11 cellular contexts compared by ENCODE assay signal in the genomic region with DNA sequence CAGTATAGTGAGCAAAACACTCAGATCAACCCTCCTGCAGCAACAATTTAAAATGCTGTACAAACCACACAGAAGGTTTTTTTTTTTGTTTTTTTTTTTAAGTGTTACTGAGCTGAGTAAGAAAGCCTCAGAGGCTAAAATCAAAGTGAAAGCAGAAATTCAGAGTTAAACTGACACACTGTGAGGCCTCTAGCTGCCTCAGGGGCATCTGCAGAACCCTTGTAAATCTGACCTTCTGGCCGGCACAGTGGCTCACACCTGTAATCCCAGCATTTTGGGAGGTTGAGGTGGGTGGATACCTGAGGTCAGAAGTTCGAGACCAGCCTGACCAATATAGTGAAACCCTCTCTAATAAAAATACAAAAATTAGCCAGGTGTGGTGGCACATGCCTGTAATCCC. TPM values are rescaled to one million over a fixed set of nuclear protein-coding genes. Genes with fewer than 3 reads are reported as not detected.
DNase-seq lines count a peak whose midpoint lies in the region; ATAC-seq lines count a peak whose summit lies in the region.
"Had no signal": no experiment of that assay in that cellular context is flagged by ENCODE, and none has a peak within 500 bp of the region (broad histone marks: within the 10 kb centered on the region; RNA-seq: fewer than 3 reads in every experiment).

No MANE protein-coding gene starts in this region.

- no peak overlapping the region for H3K18ac ChIP-seq in mesenchymal stem cell (ENCODE audit: low read depth in 1 of 2, low read length in 2 of 2)

- peaks cover 1% of the 10 kb centered on the region for H3K4me1 ChIP-seq in mesenchymal stem cell (ENCODE audit: control insufficient read depth, insufficient read depth, low read depth, low read length)

- no peak overlapping the region for H3K4ac ChIP-seq in mesenchymal stem cell (ENCODE audit: low read depth in 1 of 2, low read length in 2 of 2)

- H4K91ac ChIP-seq in mesenchymal stem cell (ENCODE audit: low read length) = no peak overlapping the region

- H3K27ac ChIP-seq in mesenchymal stem cell (ENCODE audit: low read length, poor library complexity, severe bottlenecking) = no peak overlapping the region

- H2AFZ ChIP-seq in mesenchymal stem cell (ENCODE audit: low read depth, low read length) = no peak overlapping the region

- ATAC-seq in GM21447 (IDR thresholded peaks at IDR 0.05; ENCODE audit: unreplicated experiment) (peak; percentile 62), HG03565 (IDR thresholded peaks at IDR 0.05; ENCODE audit: unreplicated experiment) (peak; percentile 79), GM21737 (IDR thresholded peaks at IDR 0.05; ENCODE audit: unreplicated experiment) (no peak)

- no peaks in the 10 kb centered on the region for H3K79me1 ChIP-seq in mesenchymal stem cell (replicated peaks; ENCODE audit: low read length, poor library complexity, severe bottlenecking)

- no peak overlapping the region for H4K8ac ChIP-seq in mesenchymal stem cell (ENCODE audit: low read length)

- 67% methylated on average over 1 of the region's 2 CpGs for WGBS in mesenchymal stem cell

- H2BK5ac ChIP-seq in mesenchymal stem cell (ENCODE audit: low read depth, low read length, poor library complexity, severe bottlenecking) = no peak overlapping the region

- no peaks in the 10 kb centered on the region for H3K36me3 ChIP-seq in mesenchymal stem cell (ENCODE audit: control insufficient read depth in 1 of 2, insufficient read depth in 2 of 2, low read depth in 1 of 2, low read length in 2 of 2)

- no peak overlapping the region for H3K14ac ChIP-seq in mesenchymal stem cell (ENCODE audit: low read length in 2 of 2)

- H2AK5ac ChIP-seq in mesenchymal stem cell (ENCODE audit: low read length, severe bottlenecking) = no peak overlapping the region

- H2BK120ac ChIP-seq in mesenchymal stem cell (ENCODE audit: low read depth, low read length) = no peak overlapping the region

- no peak overlapping the region for H3K4me3 ChIP-seq in mesenchymal stem cell (ENCODE audit: insufficient read depth in 1 of 2, low read depth in 1 of 2, low read length in 2 of 2)
- H3K4me3 ChIP-seq: skin epidermis had no signal

- no peak overlapping the region for H2BK12ac ChIP-seq in mesenchymal stem cell (ENCODE audit: low read length in 2 of 2)

- H3K4me2 ChIP-seq in mesenchymal stem cell (ENCODE audit: low read length, poor library complexity, severe bottlenecking) = no peak overlapping the region

- no peaks in the 10 kb centered on the region for H3K27me3 ChIP-seq in mesenchymal stem cell (ENCODE audit: control insufficient read depth in 1 of 2, insufficient read depth in 1 of 2, low read length in 2 of 2)

- no peaks in the 10 kb centered on the region for H3K9me3 ChIP-seq in mesenchymal stem cell (ENCODE audit: control insufficient read depth, low read length)

- H3K9ac ChIP-seq in mesenchymal stem cell (ENCODE audit: low read length) = peak overlapping the region; percentile 69

- H2BK15ac ChIP-seq in mesenchymal stem cell (ENCODE audit: low read depth, poor library complexity, severe bottlenecking) = no peak overlapping the region

- no peak overlapping the region for H3K23ac ChIP-seq in mesenchymal stem cell (ENCODE audit: low read length in 2 of 2)

- DNase-seq in activated CD4-positive, alpha-beta T cell treated with anti-CD3 and anti-CD28 coated beads for 48 hours = peak; percentile 31
- no peak for DNase-seq in activated CD4-positive, alpha-beta T cell treated with anti-CD3 and anti-CD28 coated beads, Interleukin-2, amount 50 U/mL, for 1 hour
- no peak for DNase-seq in mesenchymal stem cell
- DNase-seq in COLO668 (lab: John Stamatoyannopoulos, UW; ENCODE audit: unreplicated experiment) = no peak
- DNase-seq in NCI-H146 (lab: John Stamatoyannopoulos, UW) = no peak
- DNase-seq: DMS79 treated with DMSO at 0.1 percent for 48 hours, NCI-H1417 treated with DMSO at 0.1 percent for 48 hours had no signal

RNA-seq across cellular contexts. Expression of a gene that starts 7.4 kb away (rescaled TPM):
- polyA plus RNA-seq in mesenchymal stem cell (2013, experiment 1 of 2) = 78.8 TPM
- polyA plus RNA-seq in mesenchymal stem cell (2013, experiment 2 of 2) = 79.8 TPM
